Comparison of ENCODE assay signal across 8 cellular contexts in genomic region chr19:55408320-55408836, GRCh38. TPM values are rescaled to one million over a fixed set of nuclear protein-coding genes. Genes with fewer than 3 reads are reported as not detected.
DNase-seq lines count a peak whose midpoint lies in the region; ATAC-seq, FAIRE-seq and TF ChIP-seq lines count a peak whose summit lies in the region.

No MANE protein-coding gene starts in this region.

- peaks cover 7% of the 10 kb centered on the region for H3K27me3 Mint-ChIP-seq in brain

- no peak for ATAC-seq in A549
- no peak for ATAC-seq in GM18519 (IDR thresholded peaks at IDR 0.05; ENCODE audit: low FRiP score, unreplicated experiment)

- H3K4me1 Mint-ChIP-seq in brain: peaks cover 41% of the 10 kb centered on the region

- no peak for TF ChIP-seq POLR2A in A549 (IDR thresholded peaks at IDR 0.05; ENCODE audit: low read length)

- peak overlapping the region; percentile 99 to 100 (median 99) for H3K27ac Mint-ChIP-seq in brain

- DNase-seq in A549 (ENCODE audit: low read depth in 1 of 2, low spot score in 1 of 2) (no peak), NCI-H524 (lab: John Stamatoyannopoulos, UW) (no peak), NCI-H748 treated with DMSO at 0.1 percent for 48 hours (lab: John Stamatoyannopoulos, UW) (no peak), SIG-M5 treated with dmso at 0.1 percent for 504 hours (lab: John Stamatoyannopoulos, UW; ENCODE audit: unreplicated experiment) (no peak)

- TF ChIP-seq RAD21 in A549 (conservative IDR thresholded peaks at IDR 0.05 in 1 of 2, IDR thresholded peaks at IDR 0.05 in 1 of 2): no peak

- H3K36me3 ChIP-seq in HUES48 (ENCODE audit: control insufficient read depth, insufficient read depth, low read length): peaks cover 30% of the 10 kb centered on the region

- H3K36me3 Mint-ChIP-seq in brain: peaks cover 29% of the 10 kb centered on the region

- no peak for TF ChIP-seq CTCF in A549 (IDR thresholded peaks at IDR 0.05)
- TF ChIP-seq CTCF in brain (conservative IDR thresholded peaks at IDR 0.05): no peak

- H3K27ac ChIP-seq in A549 (peak overlapping the region; percentile 95 to 97), HUES48 (ENCODE audit: low read depth, low read length) (peak overlapping the region; percentile 98)

- H3K27me3 ChIP-seq in HUES48 (ENCODE audit: control insufficient read depth, insufficient read depth, low read length) (no peaks in the 10 kb centered on the region), mononuclear cell (ENCODE audit: insufficient read depth, low read length) (no peaks in the 10 kb centered on the region)

- FAIRE-seq in A549 (lab: Jason Lieb, UNC): peak; percentile 49

- TF ChIP-seq EP300 in A549 (IDR thresholded peaks at IDR 0.05): no peak

- peak overlapping the region; percentile 71 for H3K9ac ChIP-seq in HUES48 (ENCODE audit: low read depth, low read length)

- H3K4me1 ChIP-seq in A549: peaks cover 32% of the 10 kb centered on the region
- H3K4me1 ChIP-seq in HUES48 (ENCODE audit: control insufficient read depth, insufficient read depth, low read length): peaks cover 12% of the 10 kb centered on the region
- peaks cover 25% of the 10 kb centered on the region for H3K4me1 ChIP-seq in mononuclear cell (ENCODE audit: insufficient read depth, low read length)

- POLR2A ChIA-PET in A549 (lab: Yijun Ruan, JAX): interaction anchor here (0.6 to 3.3 kb wide), 55 partner anchors 9 to 960 kb away, joined by 3 to 55 read pairs (median 5); partner anchors contain the start of genes BRSK1, DNAAF3, FIZ1 and GARIN5B

- peak overlapping the region; percentile 36 for H3K4me3 ChIP-seq in A549
- H3K4me3 ChIP-seq in HUES48 (ENCODE audit: low read depth, low read length): peak overlapping the region; percentile 42
- peak overlapping the region; percentile 79 for H3K4me3 ChIP-seq in mononuclear cell (ENCODE audit: low read length)

- H3K9me3 ChIP-seq in A549 (0 out of 3 replicates have a peak, but pooled peaks cover 6% of the 10 kb centered on the region), HUES48 (ENCODE audit: control insufficient read depth, insufficient read depth, low read length) (no peaks in the 10 kb centered on the region), mononuclear cell (ENCODE audit: low read depth, low read length) (no peaks in the 10 kb centered on the region)

- CTCF ChIA-PET in A549 (lab: Yijun Ruan, JAX): interaction anchor here (0.6 to 8.1 kb wide), 10 partner anchors 8 to 272 kb away, joined by 3 to 61 read pairs (median 4); partner anchors contain the start of gene DNAAF3

- H3K4me2 ChIP-seq in A549: peak overlapping the region; percentile 81

- peak overlapping the region; percentile 91 to 97 (median 93) for H3K4me3 Mint-ChIP-seq in brain

- WGBS in A549 (ENCODE audit: missing lambda C conversion rate): 31% methylated on average over 16 of the region's 21 CpGs

- H3K9me3 Mint-ChIP-seq in brain: peaks cover 4 to 27% (median 15%) of the 10 kb centered on the region in 5 experiments

TF ChIP-seq in A549, 52 proteins besides CTCF, POLR2A, EP300 and RAD21 (continues in another document):
- TF ChIP-seq, protein P1, sequence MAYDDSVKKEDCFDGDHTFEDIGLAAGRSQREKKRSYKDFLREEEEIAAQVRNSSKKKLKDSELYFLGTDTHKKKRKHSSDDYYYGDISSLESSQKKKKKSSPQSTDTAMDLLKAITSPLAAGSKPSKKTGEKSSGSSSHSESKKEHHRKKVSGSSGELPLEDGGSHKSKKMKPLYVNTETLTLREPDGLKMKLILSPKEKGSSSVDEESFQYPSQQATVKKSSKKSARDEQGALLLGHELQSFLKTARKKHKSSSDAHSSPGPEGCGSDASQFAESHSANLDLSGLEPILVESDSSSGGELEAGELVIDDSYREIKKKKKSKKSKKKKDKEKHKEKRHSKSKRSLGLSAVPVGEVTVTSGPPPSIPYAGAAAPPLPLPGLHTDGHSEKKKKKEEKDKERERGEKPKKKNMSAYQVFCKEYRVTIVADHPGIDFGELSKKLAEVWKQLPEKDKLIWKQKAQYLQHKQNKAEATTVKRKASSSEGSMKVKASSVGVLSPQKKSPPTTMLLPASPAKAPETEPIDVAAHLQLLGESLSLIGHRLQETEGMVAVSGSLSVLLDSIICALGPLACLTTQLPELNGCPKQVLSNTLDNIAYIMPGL (CRISPR knock-in tag; IDR thresholded peaks at IDR 0.05; ENCODE audit: borderline replicate concordance): no peak
- peak; percentile 88; the same call in 1 of the 2 replicates for TF ChIP-seq EHF (CRISPR knock-in tag; IDR thresholded peaks at IDR 0.05)
- peak; percentile 88; the same call in 1 of the 2 replicates for TF ChIP-seq CHD4 (IDR thresholded peaks at IDR 0.05; ENCODE audit: borderline replicate concordance)
- TF ChIP-seq ZNF302 (CRISPR knock-in tag; IDR thresholded peaks at IDR 0.05): peak; percentile 66; the same call in 1 of the 2 replicates
- TF ChIP-seq KDM1A (IDR thresholded peaks at IDR 0.05; ENCODE audit: low read depth): peak; percentile 93
- TF ChIP-seq MYC (IDR thresholded peaks at IDR 0.05; ENCODE audit: borderline replicate concordance, low read length): no peak
- TF ChIP-seq, protein P2, sequence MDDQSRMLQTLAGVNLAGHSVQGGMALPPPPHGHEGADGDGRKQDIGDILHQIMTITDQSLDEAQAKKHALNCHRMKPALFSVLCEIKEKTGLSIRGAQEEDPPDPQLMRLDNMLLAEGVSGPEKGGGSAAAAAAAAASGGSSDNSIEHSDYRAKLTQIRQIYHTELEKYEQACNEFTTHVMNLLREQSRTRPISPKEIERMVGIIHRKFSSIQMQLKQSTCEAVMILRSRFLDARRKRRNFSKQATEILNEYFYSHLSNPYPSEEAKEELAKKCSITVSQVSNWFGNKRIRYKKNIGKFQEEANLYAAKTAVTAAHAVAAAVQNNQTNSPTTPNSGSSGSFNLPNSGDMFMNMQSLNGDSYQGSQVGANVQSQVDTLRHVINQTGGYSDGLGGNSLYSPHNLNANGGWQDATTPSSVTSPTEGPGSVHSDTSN (IDR thresholded peaks at IDR 0.05): no peak
- TF ChIP-seq FOXS1 (CRISPR knock-in tag; IDR thresholded peaks at IDR 0.05): peak; percentile 71; the same call in 1 of the 2 replicates
- 0 out of 2 replicates have a peak, but pooled peaks have one; percentile 61 for TF ChIP-seq HDAC2 (IDR thresholded peaks at IDR 0.05)
- TF ChIP-seq NPAS2 (CRISPR knock-in tag; IDR thresholded peaks at IDR 0.05; ENCODE audit: borderline replicate concordance): peak; percentile 38; the same call in 1 of the 2 replicates
- no peak for TF ChIP-seq USF2 (IDR thresholded peaks at IDR 0.05)
- peak; percentile 82; the same call in 1 of the 2 replicates for TF ChIP-seq TFCP2L1 (CRISPR knock-in tag; IDR thresholded peaks at IDR 0.05)
- no peak for TF ChIP-seq PHF8 (IDR thresholded peaks at IDR 0.05; ENCODE audit: borderline replicate concordance, low read depth)
- peak; percentile 92; the same call in 1 of the 2 replicates for TF ChIP-seq TP53 (CRISPR knock-in tag; IDR thresholded peaks at IDR 0.05)

RNA-seq across cellular contexts. Expression of gene UBE2S, which starts 0.8 kb away (rescaled TPM):
- polyA plus RNA-seq in A549 (2011; rRNA removed) (139 and 153 TPM in 2 replicates), A549 (2017; fragmentation: RNase III; extraction: RNeasy Plus Mini Kit Qiagen cat#74134 plus additional on column Dnase treatment) (267 to 300 TPM (median 295 TPM) in 3 replicates), brain (ENCODE audit: insufficient read depth, low read depth, low replicate concordance) (222 TPM)
- polyA plus RNA-seq in A549 (2012; cell fraction: cytosol; rRNA removed): 416 and 480 TPM in 2 replicates
- 268 and 301 TPM in 2 replicates for polyA plus RNA-seq in A549 (2012; cell fraction: nucleus; rRNA removed)
- 169 and 175 TPM in 2 replicates for polyA minus RNA-seq in A549 (2011; rRNA and poly(A)+ RNA removed)
- total RNA-seq in mononuclear cell: 20.7 TPM

RNA-seq across cellular contexts. Expression of gene RPL28, which starts 22.6 kb away (rescaled TPM):
- polyA plus RNA-seq in A549 (2011; rRNA removed) (329 and 351 TPM in 2 replicates), A549 (2017; fragmentation: RNase III; extraction: RNeasy Plus Mini Kit Qiagen cat#74134 plus additional on column Dnase treatment) (2,012 to 2,083 TPM (median 2,037 TPM) in 3 replicates), brain (ENCODE audit: insufficient read depth, low read depth, low replicate concordance) (2,617 TPM)
- polyA plus RNA-seq in A549 (2012; cell fraction: cytosol; rRNA removed): 2,042 and 2,083 TPM in 2 replicates
- 1,887 and 2,526 TPM in 2 replicates for polyA plus RNA-seq in A549 (2012; cell fraction: nucleus; rRNA removed)
- 816 and 1,830 TPM in 2 replicates for polyA minus RNA-seq in A549 (2011; rRNA and poly(A)+ RNA removed)
- 605 TPM for total RNA-seq in mononuclear cell

RNA-seq across cellular contexts. Expression of gene TMEM238, which starts 24.3 kb away (rescaled TPM):
- polyA plus RNA-seq in A549 (2011; rRNA removed): 0.37 and 0.70 TPM in 2 replicates
- 2.0 and 2.9 TPM in 2 replicates for polyA plus RNA-seq in A549 (2012; cell fraction: cytosol; rRNA removed)
- 1.8 and 4.0 TPM in 2 replicates for polyA plus RNA-seq in A549 (2012; cell fraction: nucleus; rRNA removed)
- 2.5 to 3.6 TPM (median 2.7 TPM) in 3 replicates for polyA plus RNA-seq in A549 (2017; fragmentation: RNase III; extraction: RNeasy Plus Mini Kit Qiagen cat#74134 plus additional on column Dnase treatment)
- 0.37 and 0.44 TPM in 2 replicates for polyA minus RNA-seq in A549 (2011; rRNA and poly(A)+ RNA removed)
- 2.9 TPM for polyA plus RNA-seq in brain (ENCODE audit: insufficient read depth, low read depth, low replicate concordance)
- 1.9 TPM for total RNA-seq in mononuclear cell

RNA-seq across cellular contexts. Expression of gene TMEM190, which starts 31.8 kb away (rescaled TPM):
- polyA plus RNA-seq in A549 (2011; rRNA removed): 0.58 and 1.1 TPM in 2 replicates
- 1.6 and 1.9 TPM in 2 replicates for polyA plus RNA-seq in A549 (2012; cell fraction: cytosol; rRNA removed)
- polyA plus RNA-seq in A549 (2012; cell fraction: nucleus; rRNA removed): 11.6 and 14.4 TPM in 2 replicates
- 1.2 to 1.9 TPM (median 1.7 TPM) in 3 replicates for polyA plus RNA-seq in A549 (2017; fragmentation: RNase III; extraction: RNeasy Plus Mini Kit Qiagen cat#74134 plus additional on column Dnase treatment)
- polyA minus RNA-seq in A549 (2011; rRNA and poly(A)+ RNA removed): 0.41 TPM in 1 of 2 replicates, not detected in the other
- not detected for polyA plus RNA-seq in brain (ENCODE audit: insufficient read depth, low read depth, low replicate concordance)
- not detected for total RNA-seq in mononuclear cell

RNA-seq across cellular contexts. Expression of gene SHISA7, which starts 34.7 kb away (rescaled TPM):
- polyA plus RNA-seq in A549 (2011; rRNA removed) (0.03 TPM in 1 of 2 replicates, not detected in the other), A549 (2017; fragmentation: RNase III; extraction: RNeasy Plus Mini Kit Qiagen cat#74134 plus additional on column Dnase treatment) (0.01 TPM in 1 of 3 replicates, not detected in the others), brain (ENCODE audit: insufficient read depth, low read depth, low replicate concordance) (6.0 TPM)
- not detected in 2 replicates for polyA plus RNA-seq in A549 (2012; cell fraction: cytosol; rRNA removed)
- 0.01 TPM in 1 of 2 replicates, not detected in the other for polyA plus RNA-seq in A549 (2012; cell fraction: nucleus; rRNA removed)
- polyA minus RNA-seq in A549 (2011; rRNA and poly(A)+ RNA removed): 0.15 TPM in 1 of 2 replicates, not detected in the other
- not detected for total RNA-seq in mononuclear cell
